11 cellular contexts compared by ENCODE assay signal in genomic region chr5:56095579-56096102, GRCh38.
DNase-seq lines count a peak whose midpoint lies in the region; ATAC-seq lines count a peak whose summit lies in the region.
"Had no signal": no experiment of that assay in that cellular context is flagged by ENCODE, and none has a peak within 500 bp of the region (broad histone marks: within the 10 kb centered on the region; RNA-seq: fewer than 3 reads in every experiment).

No MANE protein-coding gene starts in this region.

- H3K4me3 Mint-ChIP-seq in activated CD8-positive, alpha-beta memory T cell treated with anti-CD3 and anti-CD28 coated beads, Interleukin-2, amount 10 ng/mL, durations not matched to agents 7 days and 5 days: no peak overlapping the region
- H3K4me3 Mint-ChIP-seq in stimulated activated naive B cell treated with anti-CD40 and anti-IgM and Interleukin-4, amounts not matched to agents 10 μg/mL and 1 μg/mL and 100 μg/mL, for 72 hours: no peak overlapping the region
- H3K4me3 Mint-ChIP-seq: mesothelial cell of epicardium had no signal

- DNase-seq in activated CD8-positive, alpha-beta memory T cell treated with anti-CD3 and anti-CD28 coated beads for 24 hours: peak; percentile 24
- no peak for DNase-seq in activated CD8-positive, alpha-beta memory T cell treated with anti-CD3 and anti-CD28 coated beads, Interleukin-2, amount 10 ng/mL, durations not matched to agents 7 days and 5 days
- DNase-seq in stimulated activated naive B cell treated with anti-CD40 and anti-IgM and Interleukin-4, amounts not matched to agents 10 μg/mL and 1 μg/mL and 100 μg/mL, for 72 hours: no peak
- no peak for DNase-seq in stimulated activated CD4-positive, alpha-beta T cell treated with anti-CD3 and anti-CD28 coated beads, Interleukin-2, amount 100 ng/mL, for 48 hours
- no peak for DNase-seq in stimulated activated CD8-positive, alpha-beta memory T cell treated with anti-CD3 and anti-CD28 coated beads, Interleukin-4, amount 100 ng/mL, for 48 hours
- no peak for DNase-seq in hepatic stellate cell (ENCODE audit: low spot score)
- DNase-seq: activated CD4-positive, alpha-beta T cell treated with anti-CD3 and anti-CD28 coated beads for 4 hours; foreskin melanocyte had no signal

- no peak for ATAC-seq in activated CD8-positive, alpha-beta memory T cell treated with anti-CD3 and anti-CD28 coated beads, Interleukin-2, amount 10 ng/mL, durations not matched to agents 7 days and 5 days
- ATAC-seq in GM21619 (IDR thresholded peaks at IDR 0.05; ENCODE audit: unreplicated experiment) (peak; percentile 81), HG03354 (IDR thresholded peaks at IDR 0.05; ENCODE audit: poor library complexity, severe bottlenecking, unreplicated experiment) (peak; percentile 85)
- peak; percentile 78 to 82 for ATAC-seq in stimulated activated naive B cell treated with anti-CD40 and anti-IgM and Interleukin-4, amounts not matched to agents 10 μg/mL and 1 μg/mL and 100 μg/mL, for 72 hours (replicated peaks)

- CTCF ChIA-PET in activated CD8-positive, alpha-beta memory T cell treated with anti-CD3 and anti-CD28 coated beads, Interleukin-2, amount 10 ng/mL, durations not matched to agents 7 days and 5 days (lab: Charles Lee): no interaction called here

- peaks cover 1% of the 10 kb centered on the region for H3K36me3 Mint-ChIP-seq in activated CD8-positive, alpha-beta memory T cell treated with anti-CD3 and anti-CD28 coated beads, Interleukin-2, amount 10 ng/mL, durations not matched to agents 7 days and 5 days
- H3K36me3 Mint-ChIP-seq in stimulated activated naive B cell treated with anti-CD40 and anti-IgM and Interleukin-4, amounts not matched to agents 10 μg/mL and 1 μg/mL and 100 μg/mL, for 72 hours: no peaks in the 10 kb centered on the region

- peaks cover 19% of the 10 kb centered on the region for H3K4me1 Mint-ChIP-seq in activated CD8-positive, alpha-beta memory T cell treated with anti-CD3 and anti-CD28 coated beads, Interleukin-2, amount 10 ng/mL, durations not matched to agents 7 days and 5 days
- H3K4me1 Mint-ChIP-seq in stimulated activated naive B cell treated with anti-CD40 and anti-IgM and Interleukin-4, amounts not matched to agents 10 μg/mL and 1 μg/mL and 100 μg/mL, for 72 hours: peaks cover 12 to 25% of the 10 kb centered on the region in 2 donors

- H3K27me3 Mint-ChIP-seq in activated CD8-positive, alpha-beta memory T cell treated with anti-CD3 and anti-CD28 coated beads, Interleukin-2, amount 10 ng/mL, durations not matched to agents 7 days and 5 days: no peaks in the 10 kb centered on the region
- H3K27me3 Mint-ChIP-seq in stimulated activated naive B cell treated with anti-CD40 and anti-IgM and Interleukin-4, amounts not matched to agents 10 μg/mL and 1 μg/mL and 100 μg/mL, for 72 hours: peaks cover 0 to 4% of the 10 kb centered on the region in 2 donors

- H3K27ac Mint-ChIP-seq in activated CD8-positive, alpha-beta memory T cell treated with anti-CD3 and anti-CD28 coated beads, Interleukin-2, amount 10 ng/mL, durations not matched to agents 7 days and 5 days: no peak overlapping the region
- no peak overlapping the region for H3K27ac Mint-ChIP-seq in stimulated activated naive B cell treated with anti-CD40 and anti-IgM and Interleukin-4, amounts not matched to agents 10 μg/mL and 1 μg/mL and 100 μg/mL, for 72 hours
- H3K27ac Mint-ChIP-seq: mesothelial cell of epicardium had no signal

- no peaks in the 10 kb centered on the region for H3K9me3 Mint-ChIP-seq in activated CD8-positive, alpha-beta memory T cell treated with anti-CD3 and anti-CD28 coated beads, Interleukin-2, amount 10 ng/mL, durations not matched to agents 7 days and 5 days (ENCODE audit: low read depth)
- H3K9me3 Mint-ChIP-seq in stimulated activated naive B cell treated with anti-CD40 and anti-IgM and Interleukin-4, amounts not matched to agents 10 μg/mL and 1 μg/mL and 100 μg/mL, for 72 hours: peaks cover 0 to 2% of the 10 kb centered on the region in 2 donors
